16 cellular contexts compared by ENCODE assay signal in genomic region chr10:10826125-10826524, GRCh38.
DNase-seq lines count a peak whose midpoint lies in the region; ATAC-seq and TF ChIP-seq lines count a peak whose summit lies in the region.
"Had no signal": no experiment of that assay in that cellular context is flagged by ENCODE, and none has a peak within 500 bp of the region (broad histone marks: within the 10 kb centered on the region; RNA-seq: fewer than 3 reads in every experiment).

No MANE protein-coding gene starts in this region.

- H3K4me1 ChIP-seq in esophagus muscularis mucosa (peaks cover 53 to 83% (median 73%) of the 10 kb centered on the region in 4 donors), osteoblast (ENCODE audit: insufficient read depth, low read length) (peaks cover 48% of the 10 kb centered on the region), body of pancreas (no peaks in the 10 kb centered on the region), tibial nerve (peaks cover 0 to 51% (median 4%) of the 10 kb centered on the region in 4 donors)
- H3K4me1 ChIP-seq: pancreas had no signal

- no peak for TF ChIP-seq EP300 in esophagus muscularis mucosa (IDR thresholded peaks at IDR 0.05)
- TF ChIP-seq EP300 in tibial nerve (IDR thresholded peaks at IDR 0.05), result no peak

- H3K4me2 ChIP-seq in osteoblast (ENCODE audit: insufficient read depth, low read length), result no peak overlapping the region
- H3K4me2 ChIP-seq: PC-9 had no signal

- no peaks in the 10 kb centered on the region for H3K9me3 ChIP-seq in esophagus muscularis mucosa
- no peaks in the 10 kb centered on the region for H3K9me3 ChIP-seq in osteoblast (ENCODE audit: low read depth, low read length)
- no peaks in the 10 kb centered on the region for H3K9me3 ChIP-seq in body of pancreas
- H3K9me3 ChIP-seq in tibial nerve, result no peaks in the 10 kb centered on the region
- H3K9me3 ChIP-seq: pancreas had no signal

- DNase-seq in Daoy (ENCODE audit: low read depth), result peak; percentile 2
- peak; percentile 39 for DNase-seq in RKO (ENCODE audit: low spot score)
- DNase-seq in esophagus muscularis mucosa (ENCODE audit: extremely low spot score), result no peak
- DNase-seq in osteoblast (ENCODE audit: insufficient read length, low spot score, missing footprints), result peak; percentile 30
- no peak for DNase-seq in body of pancreas
- no peak for DNase-seq in DMS153 treated with DMSO at 0.1 percent for 48 hours (lab: John Stamatoyannopoulos, UW; ENCODE audit: unreplicated experiment)
- no peak for DNase-seq in tibial nerve (ENCODE audit: low spot score in 2 of 2)
- DNase-seq: activated B cell treated with CpG ODN at 0.5 μM for 24 hours; activated naive CD4-positive, alpha-beta T cell treated with anti-CD3 and anti-CD28 coated beads for 36 hours; cerebellar nuclear complex; NCI-H146; NCI-H524 treated with DMSO at 0.1 percent for 48 hours; pancreas had no signal

- H3K27ac ChIP-seq in esophagus muscularis mucosa (replicated peaks in 1 of 4) (peak overlapping the region; percentile 66 to 84 (median 82)), osteoblast (ENCODE audit: low read depth, low read length) (peak overlapping the region; percentile 91), body of pancreas (no peak overlapping the region), tibial nerve (peak overlapping the region in 1 of 4 donors; percentile 81)
- H3K27ac ChIP-seq: C4-2B, pancreas, PC-9 had no signal

- intact Hi-C loops in esophagus muscularis mucosa (cut with DNase I) (no loop called here), body of pancreas (cut with DNase I) (no loop called here)

- H3K4me3 ChIP-seq in esophagus muscularis mucosa, result no peak overlapping the region
- H3K4me3 ChIP-seq in osteoblast (ENCODE audit: insufficient read depth, low read length), result no peak overlapping the region
- H3K4me3 ChIP-seq in body of pancreas, result no peak overlapping the region
- H3K4me3 ChIP-seq in tibial nerve, result no peak overlapping the region
- H3K4me3 ChIP-seq: pancreas, PC-9 had no signal

- ATAC-seq in body of pancreas, result no peak
- no peak for ATAC-seq in HG03354 (IDR thresholded peaks at IDR 0.05; ENCODE audit: poor library complexity, severe bottlenecking, unreplicated experiment)
- ATAC-seq: pancreas had no signal

- H3K79me2 ChIP-seq in osteoblast (ENCODE audit: insufficient read depth, low read length), result no peaks in the 10 kb centered on the region

- 56% methylated on average over 1 of the region's 1 CpG for WGBS in esophagus muscularis mucosa
- WGBS in body of pancreas, 2 donors, result 69 to 70% methylated on average over 1 of the region's 1 CpG
- 85 to 95% methylated on average over 1 of the region's 1 CpG for WGBS in tibial nerve, 2 donors

- H2AFZ ChIP-seq in osteoblast (ENCODE audit: low read length), result no peak overlapping the region

- H3K27me3 ChIP-seq in esophagus muscularis mucosa (no peaks in the 10 kb centered on the region), osteoblast (ENCODE audit: insufficient read depth, low read length) (no peaks in the 10 kb centered on the region), body of pancreas (no peaks in the 10 kb centered on the region), tibial nerve (no peaks in the 10 kb centered on the region)
- H3K27me3 ChIP-seq: pancreas had no signal

- no peaks in the 10 kb centered on the region for H4K20me1 ChIP-seq in osteoblast (ENCODE audit: insufficient read depth, low read length)

- TF ChIP-seq CTCF in esophagus muscularis mucosa (IDR thresholded peaks at IDR 0.05) (no peak), osteoblast (IDR thresholded peaks at IDR 0.05; ENCODE audit: extremely low read depth, low read depth, low read length) (no peak), body of pancreas (IDR thresholded peaks at IDR 0.05) (no peak), tibial nerve (IDR thresholded peaks at IDR 0.05) (no peak)

- TF ChIP-seq POLR2A in esophagus muscularis mucosa (IDR thresholded peaks at IDR 0.05; ENCODE audit: low read depth), result no peak
- no peak for TF ChIP-seq POLR2A in body of pancreas (IDR thresholded peaks at IDR 0.05)
- TF ChIP-seq POLR2A in tibial nerve (IDR thresholded peaks at IDR 0.05), result no peak

- H3K36me3 ChIP-seq in esophagus muscularis mucosa (no peaks in the 10 kb centered on the region), osteoblast (ENCODE audit: insufficient read depth, low read length) (no peaks in the 10 kb centered on the region), body of pancreas (replicated peaks in 1 of 2; ENCODE audit: insufficient read depth in 1 of 2, low read depth in 2 of 2) (no peaks in the 10 kb centered on the region), tibial nerve (no peaks in the 10 kb centered on the region)
- H3K36me3 ChIP-seq: pancreas had no signal

Comparison
In these comparisons a context has a peak if more than half of its experiments do, and no peak if none do; other contexts are left out.
1. DNase-seq: peak in Daoy (single experiment), RKO (single experiment) and osteoblast (single experiment); none in esophagus muscularis mucosa (single experiment), body of pancreas (0 of 4), DMS153 treated with DMSO at 0.1 percent for 48 hours (single experiment) and tibial nerve (0 of 2).
2. H3K27ac ChIP-seq: peak in esophagus muscularis mucosa (4 of 4) and osteoblast (single experiment); none in body of pancreas (0 of 4).